Comparison of ENCODE assay signal across 8 cellular contexts in genomic region chr7:35799846-35800717, GRCh38. TPM values are rescaled to one million over a fixed set of nuclear protein-coding genes. Genes with fewer than 3 reads are reported as not detected.
A peak's percentile ranks its signal among the peaks of the same experiment; 100 is the strongest.
DNase-seq lines count a peak whose midpoint lies in the region; ATAC-seq, FAIRE-seq and TF ChIP-seq lines count a peak whose summit lies in the region.

No MANE protein-coding gene starts in this region.

- H3K36me3 ChIP-seq in neural cell (ENCODE audit: insufficient read depth, low read length), result no peaks in the 10 kb centered on the region

- peak overlapping the region; percentile 96 for H3K9ac ChIP-seq in neural cell (ENCODE audit: low read length)

- H4K20me1 ChIP-seq in neural cell (ENCODE audit: insufficient read depth), result no peaks in the 10 kb centered on the region

- peaks cover 3% of the 10 kb centered on the region for H3F3A ChIP-seq in neural cell (ENCODE audit: insufficient read depth, low read length, poor library complexity, severe bottlenecking)

- no peak for TF ChIP-seq EP300 in neural cell (conservative IDR thresholded peaks at IDR 0.05; ENCODE audit: poor library complexity, severe bottlenecking)

- H3K4me3 Mint-ChIP-seq in activated T-helper 17 cell treated with anti-CD3 and anti-CD28 coated beads, Interleukin-2, amount 50 U/mL, for 72 hours, result peak overlapping the region; percentile 95

- peak; percentile 59 for ATAC-seq in activated T-helper 17 cell treated with anti-CD3 and anti-CD28 coated beads, Interleukin-2, amount 50 U/mL, for 72 hours (replicated peaks)

- H3K27me3 ChIP-seq in neural cell (ENCODE audit: insufficient read depth, low read depth, low read length), result no peaks in the 10 kb centered on the region

- H3K27me3 Mint-ChIP-seq in activated T-helper 17 cell treated with anti-CD3 and anti-CD28 coated beads, Interleukin-2, amount 50 U/mL, for 72 hours, result no peaks in the 10 kb centered on the region

- H3K9me3 Mint-ChIP-seq in activated T-helper 17 cell treated with anti-CD3 and anti-CD28 coated beads, Interleukin-2, amount 50 U/mL, for 72 hours, result no peaks in the 10 kb centered on the region

- H3K27ac Mint-ChIP-seq in activated T-helper 17 cell treated with anti-CD3 and anti-CD28 coated beads, Interleukin-2, amount 50 U/mL, for 72 hours, result peak overlapping the region; percentile 89

- no peak for TF ChIP-seq CTCF in fibroblast of villous mesenchyme (IDR thresholded peaks at IDR 0.05; ENCODE audit: insufficient read depth, low read depth, low read length)
- TF ChIP-seq CTCF in neural cell (IDR thresholded peaks at IDR 0.05; ENCODE audit: poor library complexity, severe bottlenecking), result no peak

- H3K4me1 Mint-ChIP-seq in activated T-helper 17 cell treated with anti-CD3 and anti-CD28 coated beads, Interleukin-2, amount 50 U/mL, for 72 hours, result peaks cover 23% of the 10 kb centered on the region

- no peaks in the 10 kb centered on the region for H3K9me2 ChIP-seq in neural cell (ENCODE audit: insufficient read depth, low read length)

- H3K9me3 ChIP-seq in neural cell (ENCODE audit: low read length), result no peaks in the 10 kb centered on the region

- H3K4me3 ChIP-seq in fibroblast of villous mesenchyme (ENCODE audit: low read depth, low read length), result peak overlapping the region; percentile 92
- H3K4me3 ChIP-seq in neural cell (ENCODE audit: low read length), result peak overlapping the region; percentile 91

- no peak for TF ChIP-seq RAD21 in neural cell (conservative IDR thresholded peaks at IDR 0.05)

- peaks cover 34% of the 10 kb centered on the region for H3K79me2 ChIP-seq in neural cell (replicated peaks; ENCODE audit: insufficient read depth, low read length)

- H3K4me2 ChIP-seq in neural cell (ENCODE audit: low read length), result peak overlapping the region; percentile 53

- DNase-seq in EL (peak; percentile 91), GOT3 (lab: John Stamatoyannopoulos, UW) (peak; percentile 89), Kasumi-1 (lab: John Stamatoyannopoulos, UW) (peak; percentile 95 to 96), RCC 7860 (ENCODE audit: low spot score) (peak; percentile 61), fibroblast of villous mesenchyme (ENCODE audit: low read depth) (peak; percentile 91), stromal cell of bone marrow (ENCODE audit: low read depth) (peak; percentile 78)

- H3K27ac ChIP-seq in neural cell (ENCODE audit: low read length), result peak overlapping the region; percentile 95

- peaks cover 33% of the 10 kb centered on the region for H3K36me3 Mint-ChIP-seq in activated T-helper 17 cell treated with anti-CD3 and anti-CD28 coated beads, Interleukin-2, amount 50 U/mL, for 72 hours (ENCODE audit: low read depth)

- no peak for FAIRE-seq in RCC 7860 (lab: Jason Lieb, UNC)

- peak overlapping the region; percentile 93 for H2AFZ ChIP-seq in neural cell (ENCODE audit: low read depth, low read length)

TF ChIP-seq in neural cell, 6 proteins besides CTCF, POLR2A, EP300 and RAD21:
- TF ChIP-seq POLR2AphosphoS5 (IDR thresholded peaks at IDR 0.05), result no peak
- TF ChIP-seq TAF1 (IDR thresholded peaks at IDR 0.05; ENCODE audit: low read depth), result no peak
- TF ChIP-seq, protein P1, sequence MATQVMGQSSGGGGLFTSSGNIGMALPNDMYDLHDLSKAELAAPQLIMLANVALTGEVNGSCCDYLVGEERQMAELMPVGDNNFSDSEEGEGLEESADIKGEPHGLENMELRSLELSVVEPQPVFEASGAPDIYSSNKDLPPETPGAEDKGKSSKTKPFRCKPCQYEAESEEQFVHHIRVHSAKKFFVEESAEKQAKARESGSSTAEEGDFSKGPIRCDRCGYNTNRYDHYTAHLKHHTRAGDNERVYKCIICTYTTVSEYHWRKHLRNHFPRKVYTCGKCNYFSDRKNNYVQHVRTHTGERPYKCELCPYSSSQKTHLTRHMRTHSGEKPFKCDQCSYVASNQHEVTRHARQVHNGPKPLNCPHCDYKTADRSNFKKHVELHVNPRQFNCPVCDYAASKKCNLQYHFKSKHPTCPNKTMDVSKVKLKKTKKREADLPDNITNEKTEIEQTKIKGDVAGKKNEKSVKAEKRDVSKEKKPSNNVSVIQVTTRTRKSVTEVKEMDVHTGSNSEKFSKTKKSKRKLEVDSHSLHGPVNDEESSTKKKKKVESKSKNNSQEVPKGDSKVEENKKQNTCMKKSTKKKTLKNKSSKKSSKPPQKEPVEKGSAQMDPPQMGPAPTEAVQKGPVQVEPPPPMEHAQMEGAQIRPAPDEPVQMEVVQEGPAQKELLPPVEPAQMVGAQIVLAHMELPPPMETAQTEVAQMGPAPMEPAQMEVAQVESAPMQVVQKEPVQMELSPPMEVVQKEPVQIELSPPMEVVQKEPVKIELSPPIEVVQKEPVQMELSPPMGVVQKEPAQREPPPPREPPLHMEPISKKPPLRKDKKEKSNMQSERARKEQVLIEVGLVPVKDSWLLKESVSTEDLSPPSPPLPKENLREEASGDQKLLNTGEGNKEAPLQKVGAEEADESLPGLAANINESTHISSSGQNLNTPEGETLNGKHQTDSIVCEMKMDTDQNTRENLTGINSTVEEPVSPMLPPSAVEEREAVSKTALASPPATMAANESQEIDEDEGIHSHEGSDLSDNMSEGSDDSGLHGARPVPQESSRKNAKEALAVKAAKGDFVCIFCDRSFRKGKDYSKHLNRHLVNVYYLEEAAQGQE (IDR thresholded peaks at IDR 0.05; ENCODE audit: borderline replicate concordance), result no peak
- TF ChIP-seq MXI1 (conservative IDR thresholded peaks at IDR 0.05; ENCODE audit: poor library complexity, severe bottlenecking), result peak; percentile 29
- no peak for TF ChIP-seq SMC3 (conservative IDR thresholded peaks at IDR 0.05; ENCODE audit: poor library complexity)

RNA-seq across cellular contexts. Expression of gene SEPTIN7, which starts 0.8 kb away (rescaled TPM):
- 100 to 1,000 TPM; 220 to 231 TPM for total RNA-seq in activated T-helper 17 cell treated with anti-CD3 and anti-CD28 coated beads, Interleukin-2, amount 50 U/mL, for 72 hours
- total RNA-seq in fibroblast of villous mesenchyme, result 168 and 244 TPM in 2 replicates
- polyA plus RNA-seq in neural cell, result 393 and 492 TPM in 2 replicates
- polyA minus RNA-seq in neural cell, result 341 and 451 TPM in 2 replicates

Comparison
In these comparisons a context has a peak if more than half of its experiments do, and no peak if none do; other contexts are left out.
1. Peak in every context shown above with its lines: DNase-seq, ATAC-seq, H3K4me3 ChIP-seq and H3K27ac ChIP-seq.